ENCODE assay signal across 15 cellular contexts in the genomic region with DNA sequence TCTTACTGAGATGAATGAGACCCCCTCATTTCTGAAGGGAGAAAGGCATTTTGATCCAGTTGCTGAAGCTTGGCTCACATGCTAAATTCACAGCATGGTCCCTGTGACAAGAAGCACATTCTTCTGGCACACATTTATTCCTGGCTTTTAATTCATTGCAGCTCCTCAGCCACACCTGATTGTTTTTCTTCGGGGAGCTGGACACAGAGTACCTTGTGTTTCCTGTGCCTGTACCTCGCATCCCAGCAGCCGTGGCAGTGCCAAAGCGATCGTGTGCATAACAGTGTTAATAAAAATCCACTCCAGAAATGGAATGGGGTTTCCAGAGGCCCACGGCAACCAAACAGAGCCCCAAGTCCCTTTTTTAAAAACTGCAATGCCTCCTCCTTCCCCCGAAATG.
DNase-seq lines count a peak whose midpoint lies in the region; ATAC-seq and TF ChIP-seq lines count a peak whose summit lies in the region.
"Had no signal": no experiment of that assay in that cellular context is flagged by ENCODE, and none has a peak within 500 bp of the region (broad histone marks: within the 10 kb centered on the region; RNA-seq: fewer than 3 reads in every experiment).

No MANE protein-coding gene starts in this region.

- DNase-seq in heart left ventricle = no peak
- no peak for DNase-seq in cardiac septum (ENCODE audit: low spot score)
- DNase-seq in prostate gland (ENCODE audit: low spot score) = peak; percentile 65
- peak; percentile 25 to 35 for DNase-seq in thyroid gland
- no peak for DNase-seq in SKM-1 (lab: John Stamatoyannopoulos, UW; ENCODE audit: unreplicated experiment)
- no peak for DNase-seq in NCI-H1694 (lab: John Stamatoyannopoulos, UW)
- DNase-seq: ACHN; CD4-positive, CD25-positive, alpha-beta regulatory T cell; DMS53; GF-D8; GM23248; H7 had no signal

- H3K36me3 ChIP-seq in heart left ventricle (no peaks in the 10 kb centered on the region), prostate gland (no peaks in the 10 kb centered on the region), thyroid gland (no peaks in the 10 kb centered on the region)
- H3K36me3 ChIP-seq: BLaER1 treated with 17β-estradiol and CSF1 and Interleukin-3, amounts not matched to agents 10 nM and 100 nM had no signal

- peaks cover 0 to 4% (median 0%) of the 10 kb centered on the region in 5 experiments for H3K9me3 Mint-ChIP-seq in brain

- no peaks in the 10 kb centered on the region for H3K9me3 ChIP-seq in heart left ventricle
- H3K9me3 ChIP-seq in prostate gland = no peaks in the 10 kb centered on the region
- no peaks in the 10 kb centered on the region for H3K9me3 ChIP-seq in thyroid gland
- H3K9me3 ChIP-seq: BLaER1 treated with 17β-estradiol and CSF1 and Interleukin-3, amounts not matched to agents 10 nM and 100 nM had no signal

- H3K27ac ChIP-seq in heart left ventricle (peak overlapping the region in 8 of 12 donors; percentile 16 to 59 (median 30)), prostate gland (peak overlapping the region; percentile 40 to 57), thyroid gland (no peak overlapping the region)
- H3K27ac ChIP-seq: BLaER1 treated with 17β-estradiol and CSF1 and Interleukin-3, amounts not matched to agents 10 nM and 100 nM; GM23248 had no signal

- peak in 1 of 4 donors; percentile 34 for ATAC-seq in heart left ventricle
- no peak for ATAC-seq in GM21717 (IDR thresholded peaks at IDR 0.05; ENCODE audit: unreplicated experiment)

- H3K4me3 ChIP-seq in heart left ventricle (no peak overlapping the region), prostate gland (no peak overlapping the region), thyroid gland (replicated peaks in 1 of 3) (no peak overlapping the region)
- H3K4me3 ChIP-seq: BLaER1 treated with 17β-estradiol and CSF1 and Interleukin-3, amounts not matched to agents 10 nM and 100 nM; GM23248 had no signal

- H3K4me1 ChIP-seq in heart left ventricle (peaks cover 4 to 71% (median 37%) of the 10 kb centered on the region in 12 donors), prostate gland (replicated peaks) (peaks cover 17% of the 10 kb centered on the region), thyroid gland (peaks cover 25 to 36% of the 10 kb centered on the region in 2 donors)

- peaks cover 18% of the 10 kb centered on the region for H3K27me3 Mint-ChIP-seq in brain

- no peak for TF ChIP-seq CTCF in heart left ventricle (IDR thresholded peaks at IDR 0.05)
- TF ChIP-seq CTCF in brain (conservative IDR thresholded peaks at IDR 0.05) = no peak
- TF ChIP-seq CTCF in prostate gland (IDR thresholded peaks at IDR 0.05) = no peak
- TF ChIP-seq CTCF in thyroid gland (IDR thresholded peaks at IDR 0.05) = no peak

- 43 to 58% (median 47%) methylated on average over 7 of the region's 7 CpGs for WGBS in heart left ventricle, 4 donors
- 17% methylated on average over 7 of the region's 7 CpGs for WGBS in prostate gland
- WGBS in thyroid gland, 2 donors = 46 to 49% methylated on average over 7 of the region's 7 CpGs

- H3K27me3 ChIP-seq in heart left ventricle = no peaks in the 10 kb centered on the region
- H3K27me3 ChIP-seq in prostate gland (replicated peaks; ENCODE audit: insufficient read depth) = no peaks in the 10 kb centered on the region
- H3K27me3 ChIP-seq in thyroid gland = no peaks in the 10 kb centered on the region
- H3K27me3 ChIP-seq: BLaER1 treated with 17β-estradiol and CSF1 and Interleukin-3, amounts not matched to agents 10 nM and 100 nM had no signal

- no peak for TF ChIP-seq POLR2A in heart left ventricle (IDR thresholded peaks at IDR 0.05)
- TF ChIP-seq POLR2A in prostate gland (IDR thresholded peaks at IDR 0.05) = no peak
- no peak for TF ChIP-seq POLR2A in thyroid gland (IDR thresholded peaks at IDR 0.05)

- H3K36me3 Mint-ChIP-seq in brain = no peaks in the 10 kb centered on the region
- H3K36me3 Mint-ChIP-seq: CD4-positive, CD25-positive, alpha-beta regulatory T cell had no signal

- intact Hi-C loops in heart left ventricle (cut with DNase I) (loop anchor here in 5 of 10 donors (5.0 to 10.0 kb wide), 5 partner anchors 44 to 1121 kb away; no protein-coding TSS in a partner anchor), cardiac septum (cut with DNase I) (loop anchor here (10.0 kb wide), 1 partner anchor 307 kb away; no protein-coding TSS in a partner anchor), prostate gland (cut with DNase I) (no loop called here), thyroid gland (cut with DNase I) (no loop called here)

- no peak overlapping the region for H3K4me3 Mint-ChIP-seq in brain
- H3K4me3 Mint-ChIP-seq: CD4-positive, CD25-positive, alpha-beta regulatory T cell had no signal

- peaks cover 50% of the 10 kb centered on the region for H3K4me1 Mint-ChIP-seq in brain
- H3K4me1 Mint-ChIP-seq: CD4-positive, CD25-positive, alpha-beta regulatory T cell had no signal

- peak overlapping the region in 3 of 5 experiments; percentile 58 to 92 (median 63) for H3K27ac Mint-ChIP-seq in brain
- H3K27ac Mint-ChIP-seq: CD4-positive, CD25-positive, alpha-beta regulatory T cell had no signal

Comparison
In these comparisons a context has a peak if more than half of its experiments do, and no peak if none do; other contexts are left out.
1. DNase-seq: peak in prostate gland (single experiment) and thyroid gland (2 of 2); none in heart left ventricle (0 of 5), cardiac septum (single experiment), SKM-1 (single experiment) and NCI-H1694 (single experiment).
2. H3K27ac ChIP-seq: peak in heart left ventricle (8 of 12) and prostate gland (2 of 2); none in thyroid gland (0 of 3).